ENCODE assay signal across 8 cellular contexts in genomic region chr20:59571591-59572314, GRCh38. TPM values are rescaled to one million over a fixed set of nuclear protein-coding genes. Genes with fewer than 3 reads are reported as not detected.
DNase-seq lines count a peak whose midpoint lies in the region; ATAC-seq, FAIRE-seq and TF ChIP-seq lines count a peak whose summit lies in the region.

No MANE protein-coding gene starts in this region.

- H3K4me2 ChIP-seq in HepG2 (ENCODE audit: low read depth, low read length) = peak overlapping the region; percentile 88

- POLR2A ChIA-PET in Caco-2 (lab: Charles Lee) (no interaction called here), HepG2 (lab: Yijun Ruan, JAX) (no interaction called here)

- TF ChIP-seq EP300 in HepG2 (IDR thresholded peaks at IDR 0.05; ENCODE audit: low read depth in 2 of 2, low read length in 2 of 2) (no peak), HepG2 (CRISPR knock-in tag; IDR thresholded peaks at IDR 0.05; ENCODE audit: borderline replicate concordance) (no peak)

- H3K27me3 ChIP-seq in Caco-2 (replicated peaks; ENCODE audit: control insufficient read depth, insufficient read depth, low read length) (no peaks in the 10 kb centered on the region), HepG2 (ENCODE audit: control insufficient read depth in 1 of 2, insufficient read depth in 2 of 2, low read length in 2 of 2) (peaks cover 11 to 60% of the 10 kb centered on the region in 2 experiments; a peak in 3 of 5 replicates)

- ATAC-seq in GM21526 (IDR thresholded peaks at IDR 0.05; ENCODE audit: low FRiP score, unreplicated experiment) (peak; percentile 64), HepG2 (peak; percentile 84), HG02840 (IDR thresholded peaks at IDR 0.05; ENCODE audit: low FRiP score, unreplicated experiment) (no peak)

- peak; percentile 100 for TF ChIP-seq CTCF in Caco-2 (IDR thresholded peaks at IDR 0.05; ENCODE audit: insufficient read depth in 1 of 2, low read depth in 1 of 2, low read length in 1 of 2, severe bottlenecking in 1 of 2, unreplicated experiment in 1 of 2)
- TF ChIP-seq CTCF in HepG2 (CRISPR knock-in tag; IDR thresholded peaks at IDR 0.05) = peak; percentile 87

- no peak for TF ChIP-seq POLR2A in HepG2 (IDR thresholded peaks at IDR 0.05; ENCODE audit: insufficient read depth in 1 of 2, low read depth in 2 of 2, low read length in 2 of 2)

- H3K9me3 ChIP-seq in Caco-2 (no peaks in the 10 kb centered on the region), HepG2 (ENCODE audit: low read length) (no peaks in the 10 kb centered on the region)

- no TSS peak for BruUV-seq in Caco-2 (replicated peaks; lab: Mats Ljungman, UMichigan)
- BruUV-seq in HepG2 (replicated peaks; lab: Mats Ljungman, UMichigan) = no TSS peak

- no peak overlapping the region for H3K27ac Mint-ChIP-seq in Caco-2 (ENCODE audit: unreplicated experiment)

- H3K4me3 ChIP-seq in Caco-2 (ENCODE audit: low read depth, low read length) (no peak overlapping the region; the same call in 1 of the 2 replicates), HepG2 (replicated peaks in 1 of 3; ENCODE audit: insufficient read depth in 1 of 3, low read depth in 2 of 3, low read length in 3 of 3) (peak overlapping the region in 2 of 3 experiments; percentile 19 to 63; a peak in 3 of 6 replicates)

- peak; percentile 49; the same call in 1 of the 2 replicates for TF ChIP-seq RAD21 in HepG2 (CRISPR knock-in tag; IDR thresholded peaks at IDR 0.05)

- no peaks in the 10 kb centered on the region for H3K36me3 Mint-ChIP-seq in Caco-2 (ENCODE audit: insufficient read depth, unreplicated experiment)

- peaks cover 5% of the 10 kb centered on the region; the same call in 1 of the 2 replicates for H4K20me1 ChIP-seq in HepG2 (ENCODE audit: insufficient read depth, low read length)

- intact Hi-C loops in Caco-2 (cut with micrococcal nuclease; ENCODE audit: unreplicated experiment) (loop anchor here (1.0 kb wide), 1 partner anchor 180 kb away; no protein-coding TSS in a partner anchor), HepG2 (cut with micrococcal nuclease; ENCODE audit: unreplicated experiment) (loop anchor here (1.0 kb wide), 1 partner anchor 178 kb away; no protein-coding TSS in a partner anchor)

- H3K79me2 ChIP-seq in HepG2 (ENCODE audit: insufficient read depth, low read length) = no peaks in the 10 kb centered on the region

- CTCF ChIA-PET in Caco-2 (lab: Charles Lee) (interaction anchor here (0.5 to 1.5 kb wide), 11 partner anchors 9 to 757 kb away, joined by 3 to 10 read pairs (median 3); no protein-coding TSS in a partner anchor), HepG2 (lab: Yijun Ruan, JAX; ENCODE audit: low intra/inter-chr PET ratio, low total read pairs) (interaction anchor here (0.7 to 1.8 kb wide), 2 partner anchors 11 to 179 kb away, joined by 3 to 14 read pairs; no protein-coding TSS in a partner anchor)

- peak; percentile 78 for FAIRE-seq in HepG2 (lab: Jason Lieb, UNC)

- H3K4me1 Mint-ChIP-seq in Caco-2 (ENCODE audit: low read depth, unreplicated experiment) = no peaks in the 10 kb centered on the region

- peaks cover 12% of the 10 kb centered on the region for H3K27me3 Mint-ChIP-seq in Caco-2 (ENCODE audit: insufficient read depth, unreplicated experiment)

- H3K4me3 Mint-ChIP-seq in Caco-2 (ENCODE audit: unreplicated experiment) = no peak overlapping the region

- H3K9me3 Mint-ChIP-seq in Caco-2 (ENCODE audit: unreplicated experiment) = no peaks in the 10 kb centered on the region

- H2AFZ ChIP-seq in HepG2 (ENCODE audit: low read length) = peak overlapping the region; percentile 67

- no peak overlapping the region for H3K9ac ChIP-seq in HepG2 (ENCODE audit: insufficient read depth, low read depth, low read length)

- H3K4me1 ChIP-seq in Caco-2 (no peaks in the 10 kb centered on the region), HepG2 (ENCODE audit: insufficient read depth, low read length) (peaks cover 4% of the 10 kb centered on the region; the same call in 1 of the 2 replicates)

- WGBS in HepG2 (ENCODE audit: low lambda C conversion rate) = 17% methylated on average over 26 of the region's 28 CpGs

- H3K36me3 ChIP-seq in Caco-2 (ENCODE audit: control insufficient read depth, insufficient read depth, low read length) (no peaks in the 10 kb centered on the region), HepG2 (replicated peaks in 1 of 2; ENCODE audit: control insufficient read depth in 1 of 2, insufficient read depth in 2 of 2, low read length in 2 of 2) (no peaks in the 10 kb centered on the region)

- DNase-seq in Caco-2 (peak; percentile 82 to 88), NCI-H1105 treated with DMSO at 0.1 percent for 48 hours (lab: John Stamatoyannopoulos, UW) (peak; percentile 66), dedifferentiated amniotic fluid mesenchymal stem cell (ENCODE audit: extremely low spot score) (peak; percentile 56), HepG2 (ENCODE audit: low spot score) (peak; percentile 51)
- peak; percentile 46 to 53 for DNase-seq in activated CD4-positive, alpha-beta T cell treated with anti-CD3 and anti-CD28 coated beads for 4 hours
- peak; percentile 68 to 72 for DNase-seq in stimulated activated CD4-positive, alpha-beta T cell treated with anti-CD3 and anti-CD28 coated beads, Interleukin-2, amount 100 ng/mL, for 24 hours

- in situ Hi-C loops in HepG2 (cut with HindIII; ENCODE audit: extremely low pct_ligation_motif_present, low pct_unique_long_range_greater_than_20kb) = loop anchor here (5.0 kb wide), 1 partner anchor 181 kb away; no protein-coding TSS in a partner anchor

- no peak overlapping the region for H3K27ac ChIP-seq in HepG2 (ENCODE audit: extremely low read length, insufficient read depth, low read length)

TF ChIP-seq in HepG2, 621 proteins besides CTCF, POLR2A, EP300 and RAD21 (continues in another document):
- TF ChIP-seq FOXP1 (IDR thresholded peaks at IDR 0.05) (no peak), FOXP1 (CRISPR knock-in tag; IDR thresholded peaks at IDR 0.05) (no peak), GTF2F1 (IDR thresholded peaks at IDR 0.05; ENCODE audit: low read length) (no peak), TERF1 (CRISPR knock-in tag; IDR thresholded peaks at IDR 0.05) (no peak), ZUFSP (CRISPR knock-in tag; IDR thresholded peaks at IDR 0.05; ENCODE audit: borderline replicate concordance) (no peak), PRPF4 (IDR thresholded peaks at IDR 0.05; ENCODE audit: low read depth, low read length, poor library complexity, severe bottlenecking) (no peak)

RNA-seq across cellular contexts. Expression of gene PHACTR3, which starts 32.6 kb away (rescaled TPM):
- 0.11 TPM in 1 of 2 replicates, not detected in the other for total RNA-seq in Caco-2 (2022)
- total RNA-seq in HepG2 (2016; rRNA removed; fragmentation: Illumina TruSeq; extraction: Trizol) = not detected in 2 replicates
- not detected in 2 replicates for total RNA-seq in HepG2 (2016; cell fraction: cytosol; rRNA removed; fragmentation: Illumina TruSeq; extraction: Trizol; ENCODE audit: low read depth)
- total RNA-seq in HepG2 (2016; cell fraction: insoluble cytoplasmic fraction; rRNA removed; fragmentation: Illumina TruSeq; extraction: Trizol) = not detected in 2 replicates
- total RNA-seq in HepG2 (2016; cell fraction: membrane; rRNA removed; fragmentation: Illumina TruSeq; extraction: Trizol) = not detected in 2 replicates
- total RNA-seq in HepG2 (2016; cell fraction: nucleus; rRNA removed; fragmentation: Illumina TruSeq; extraction: Trizol) = not detected in 2 replicates
- not detected in 2 replicates for polyA plus RNA-seq in HepG2 (2011; rRNA removed)
- not detected in 2 replicates for polyA plus RNA-seq in HepG2 (2011; cell fraction: cytosol; rRNA removed)
- polyA plus RNA-seq in HepG2 (2011; cell fraction: nucleus; rRNA removed) = not detected in 2 replicates
- not detected in 2 replicates for polyA plus RNA-seq in HepG2 (2012)
- polyA plus RNA-seq in HepG2 (2016; cell fraction: cytosol; fragmentation: Illumina TruSeq; extraction: Trizol; ENCODE audit: low read depth) = not detected in 2 replicates
- polyA plus RNA-seq in HepG2 (2016; cell fraction: insoluble cytoplasmic fraction; fragmentation: Illumina TruSeq; extraction: Trizol; ENCODE audit: low read depth) = not detected in 2 replicates
- polyA plus RNA-seq in HepG2 (2016; cell fraction: membrane; fragmentation: Illumina TruSeq; extraction: Trizol; ENCODE audit: low read depth) = not detected in 2 replicates
- not detected in 2 replicates for polyA plus RNA-seq in HepG2 (2016; cell fraction: nucleus; fragmentation: Illumina TruSeq; extraction: Trizol; ENCODE audit: insufficient read depth, low read depth)
- polyA minus RNA-seq in HepG2 (2011; rRNA and poly(A)+ RNA removed; ENCODE audit: low replicate concordance) = not detected in 2 replicates
- polyA minus RNA-seq in HepG2 (2011; cell fraction: cytosol; rRNA and poly(A)+ RNA removed) = not detected in 2 replicates
- not detected in 2 replicates for polyA minus RNA-seq in HepG2 (2011; cell fraction: nucleus; rRNA and poly(A)+ RNA removed)
